Comparison of ENCODE assay signal across 10 cellular contexts in the genomic region with DNA sequence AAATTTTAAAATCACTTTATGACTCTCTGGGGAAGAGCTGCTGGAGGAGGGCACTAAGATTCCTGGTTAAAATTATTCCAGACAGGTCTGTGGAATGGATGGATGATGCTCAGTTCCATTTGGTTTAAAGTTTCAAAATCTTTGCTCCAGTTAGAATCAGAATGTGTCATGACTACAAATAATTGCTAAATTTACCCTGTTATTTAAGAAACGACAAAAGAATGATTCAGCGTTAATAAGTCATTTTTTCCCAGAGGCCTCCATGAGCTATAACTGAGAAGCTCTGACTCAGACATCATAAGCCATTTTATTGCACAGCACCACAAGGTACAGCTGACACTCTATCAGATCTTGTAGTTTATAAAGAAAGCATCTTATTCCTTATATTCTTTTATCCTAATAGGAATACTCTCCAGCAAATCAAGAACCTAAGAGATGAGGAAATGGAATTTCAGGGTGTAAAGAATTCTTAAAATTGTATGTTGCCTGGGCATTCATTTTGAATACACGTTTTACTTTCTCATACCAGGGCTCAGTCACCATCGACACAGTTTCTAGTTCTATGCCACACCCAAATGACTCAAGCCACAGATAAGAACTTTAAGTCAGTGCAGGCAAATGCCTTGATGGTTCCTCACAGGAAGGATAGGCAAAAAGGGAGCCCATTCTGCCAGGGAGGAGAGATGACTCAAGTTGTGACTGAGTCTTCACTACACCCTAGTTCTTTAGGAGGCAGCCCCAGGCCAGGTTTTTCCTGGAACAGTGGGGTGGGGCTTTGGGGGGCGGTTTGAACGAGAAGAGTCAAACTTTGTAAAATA.
A peak's percentile ranks its signal among the peaks of the same experiment; 100 is the strongest.
DNase-seq lines count a peak whose midpoint lies in the region; ATAC-seq and TF ChIP-seq lines count a peak whose summit lies in the region.
"Had no signal": no experiment of that assay in that cellular context is flagged by ENCODE, and none has a peak within 500 bp of the region (broad histone marks: within the 10 kb centered on the region; RNA-seq: fewer than 3 reads in every experiment).

No MANE protein-coding gene starts in this region.

- H3K4me3 Mint-ChIP-seq in Caco-2 (ENCODE audit: unreplicated experiment) (peak overlapping the region; percentile 20), nephron (no peak overlapping the region)
- H3K4me3 Mint-ChIP-seq in activated naive CD4-positive, alpha-beta T cell treated with anti-CD3 and anti-CD28 coated beads, Interleukin-2, amount 10 ng/mL, durations not matched to agents 7 days and 5 days: no peak overlapping the region
- no peak overlapping the region for H3K4me3 Mint-ChIP-seq in activated T-cell treated with anti-CD3 and anti-CD28 coated beads, Interleukin-2, amount 50 U/mL, for 4 hours

- peak overlapping the region; percentile 93 for H3K9ac ChIP-seq in PC-3 (ENCODE audit: low read length)

- peaks cover 16% of the 10 kb centered on the region for H3K4me1 ChIP-seq in Caco-2
- H3K4me1 ChIP-seq in PC-3 (ENCODE audit: insufficient read depth, low read length): peaks cover 45% of the 10 kb centered on the region

- H3K27me3 ChIP-seq in Caco-2 (replicated peaks; ENCODE audit: control insufficient read depth, insufficient read depth, low read length) (no peaks in the 10 kb centered on the region), PC-3 (ENCODE audit: low read length) (no peaks in the 10 kb centered on the region)
- H3K27me3 ChIP-seq: ovary had no signal

- CTCF ChIA-PET in Caco-2 (lab: Charles Lee): no interaction called here
- CTCF ChIA-PET in PC-3 (lab: Charles Lee): interaction anchor here (0.6 to 1.4 kb wide), 4 partner anchors 43 to 595 kb away, joined by 3 to 9 read pairs (median 4); no protein-coding TSS in a partner anchor
- CTCF ChIA-PET in activated naive CD4-positive, alpha-beta T cell treated with anti-CD3 and anti-CD28 coated beads, Interleukin-2, amount 10 ng/mL, durations not matched to agents 7 days and 5 days (lab: Charles Lee): no interaction called here

- peaks cover 9% of the 10 kb centered on the region for H3K4me1 Mint-ChIP-seq in Caco-2 (ENCODE audit: low read depth, unreplicated experiment)
- H3K4me1 Mint-ChIP-seq in nephron: peaks cover 12% of the 10 kb centered on the region
- no peaks in the 10 kb centered on the region for H3K4me1 Mint-ChIP-seq in activated naive CD4-positive, alpha-beta T cell treated with anti-CD3 and anti-CD28 coated beads, Interleukin-2, amount 10 ng/mL, durations not matched to agents 7 days and 5 days
- no peaks in the 10 kb centered on the region for H3K4me1 Mint-ChIP-seq in activated T-cell treated with anti-CD3 and anti-CD28 coated beads, Interleukin-2, amount 50 U/mL, for 4 hours (ENCODE audit: low read depth)

- H3K27ac ChIP-seq in PC-3 (ENCODE audit: low read length): peak overlapping the region; percentile 99
- H3K27ac ChIP-seq: ovary had no signal

- H3K9me3 ChIP-seq in Caco-2: no peaks in the 10 kb centered on the region
- no peaks in the 10 kb centered on the region for H3K9me3 ChIP-seq in PC-3 (ENCODE audit: low read length)
- H3K9me3 ChIP-seq: ovary had no signal

- no peaks in the 10 kb centered on the region for H4K20me1 ChIP-seq in PC-3 (ENCODE audit: low read length)

- H3K36me3 ChIP-seq in Caco-2 (ENCODE audit: control insufficient read depth, insufficient read depth, low read length) (no peaks in the 10 kb centered on the region), PC-3 (ENCODE audit: low read depth, low read length) (peaks cover 8% of the 10 kb centered on the region; the same call in 1 of the 2 replicates)
- H3K36me3 ChIP-seq: ovary had no signal

- H3K4me3 ChIP-seq in Caco-2 (ENCODE audit: low read depth, low read length) (no peak overlapping the region), PC-3 (ENCODE audit: low read length) (peak overlapping the region; percentile 55), epithelial cell of proximal tubule (ENCODE audit: low read depth, low read length) (peak overlapping the region; percentile 2)
- H3K4me3 ChIP-seq: ovary had no signal

- peak; percentile 88 for ATAC-seq in PC-3
- ATAC-seq in GM19452 (IDR thresholded peaks at IDR 0.05; ENCODE audit: unreplicated experiment): no peak
- ATAC-seq in activated T-cell treated with anti-CD3 and anti-CD28 coated beads, Interleukin-2, amount 50 U/mL, for 4 hours: no peak

- no peaks in the 10 kb centered on the region for H3K9me2 ChIP-seq in PC-3 (replicated peaks; ENCODE audit: low read length)

- TF ChIP-seq CTCF in Caco-2 (IDR thresholded peaks at IDR 0.05; ENCODE audit: insufficient read depth in 1 of 2, low read depth in 1 of 2, low read length in 1 of 2, severe bottlenecking in 1 of 2, unreplicated experiment in 1 of 2) (no peak), PC-3 (conservative IDR thresholded peaks at IDR 0.05; ENCODE audit: low read depth, low read length) (no peak), epithelial cell of proximal tubule (conservative IDR thresholded peaks at IDR 0.05; ENCODE audit: low read depth, low read length) (no peak), nephron (IDR thresholded peaks at IDR 0.05; ENCODE audit: unreplicated experiment in 3 of 3) (no peak)

- H3K79me2 ChIP-seq in PC-3 (ENCODE audit: low read length): no peaks in the 10 kb centered on the region

- H3K27me3 Mint-ChIP-seq in Caco-2 (ENCODE audit: insufficient read depth, unreplicated experiment) (no peaks in the 10 kb centered on the region), nephron (ENCODE audit: low read depth) (no peaks in the 10 kb centered on the region)
- no peaks in the 10 kb centered on the region for H3K27me3 Mint-ChIP-seq in activated naive CD4-positive, alpha-beta T cell treated with anti-CD3 and anti-CD28 coated beads, Interleukin-2, amount 10 ng/mL, durations not matched to agents 7 days and 5 days
- no peaks in the 10 kb centered on the region for H3K27me3 Mint-ChIP-seq in activated T-cell treated with anti-CD3 and anti-CD28 coated beads, Interleukin-2, amount 50 U/mL, for 4 hours (ENCODE audit: low read depth)

- peak overlapping the region; percentile 63 for H3K27ac Mint-ChIP-seq in Caco-2 (ENCODE audit: unreplicated experiment)
- peak overlapping the region in 2 of 3 experiments; percentile 29 to 52 for H3K27ac Mint-ChIP-seq in nephron
- H3K27ac Mint-ChIP-seq in activated naive CD4-positive, alpha-beta T cell treated with anti-CD3 and anti-CD28 coated beads, Interleukin-2, amount 10 ng/mL, durations not matched to agents 7 days and 5 days: no peak overlapping the region

- H3K9me3 Mint-ChIP-seq in Caco-2 (ENCODE audit: unreplicated experiment) (no peaks in the 10 kb centered on the region), nephron (no peaks in the 10 kb centered on the region)
- peaks cover 4% of the 10 kb centered on the region for H3K9me3 Mint-ChIP-seq in activated naive CD4-positive, alpha-beta T cell treated with anti-CD3 and anti-CD28 coated beads, Interleukin-2, amount 10 ng/mL, durations not matched to agents 7 days and 5 days
- H3K9me3 Mint-ChIP-seq in activated T-cell treated with anti-CD3 and anti-CD28 coated beads, Interleukin-2, amount 50 U/mL, for 4 hours: peaks cover 16% of the 10 kb centered on the region

- BruUV-seq in Caco-2 (replicated peaks; lab: Mats Ljungman, UMichigan) (no TSS peak), PC-3 (replicated peaks; lab: Mats Ljungman, UMichigan) (TSS peak; percentile 85)

- intact Hi-C loops in Caco-2 (cut with micrococcal nuclease; ENCODE audit: unreplicated experiment): no loop called here
- intact Hi-C loops in PC-3 (cut with micrococcal nuclease): loop anchor here (1.0 to 5.0 kb wide), 13 partner anchors 61 to 1038 kb away; no protein-coding TSS in a partner anchor

- no peaks in the 10 kb centered on the region for H3K36me3 Mint-ChIP-seq in Caco-2 (ENCODE audit: insufficient read depth, unreplicated experiment)
- H3K36me3 Mint-ChIP-seq in nephron (ENCODE audit: low read depth): no peaks in the 10 kb centered on the region
- H3K36me3 Mint-ChIP-seq in activated naive CD4-positive, alpha-beta T cell treated with anti-CD3 and anti-CD28 coated beads, Interleukin-2, amount 10 ng/mL, durations not matched to agents 7 days and 5 days: no peaks in the 10 kb centered on the region
- H3K36me3 Mint-ChIP-seq in activated T-cell treated with anti-CD3 and anti-CD28 coated beads, Interleukin-2, amount 50 U/mL, for 4 hours (ENCODE audit: insufficient read depth): no peaks in the 10 kb centered on the region

- POLR2A ChIA-PET in Caco-2 (lab: Charles Lee) (no interaction called here), PC-3 (lab: Charles Lee; ENCODE audit: unreplicated experiment) (interaction anchor here (0.5 to 0.7 kb wide), 5 partner anchors 52 to 1004 kb away, joined by 3 to 8 read pairs (median 3); no protein-coding TSS in a partner anchor)

- peak overlapping the region; percentile 63 for H2AFZ ChIP-seq in PC-3 (ENCODE audit: low read length)

- peaks cover 23% of the 10 kb centered on the region for H3F3A ChIP-seq in PC-3 (ENCODE audit: low read length, unreplicated experiment)

- peak; percentile 6 to 55 for DNase-seq in Caco-2
- DNase-seq in PC-3: peak; percentile 99
- peak; percentile 85 for DNase-seq in epithelial cell of proximal tubule (ENCODE audit: low read depth)
- DNase-seq in activated naive CD4-positive, alpha-beta T cell treated with anti-CD3 and anti-CD28 coated beads, Interleukin-2, amount 10 ng/mL, durations not matched to agents 7 days and 5 days: no peak
- no peak for DNase-seq in activated T-cell treated with anti-CD3 and anti-CD28 coated beads, Interleukin-2, amount 50 U/mL, for 4 hours
- DNase-seq in DMS53 (lab: John Stamatoyannopoulos, UW): no peak
- DNase-seq: DMS79 treated with DMSO at 0.1 percent for 48 hours, ovary had no signal

- peak overlapping the region; percentile 80 for H3K4me2 ChIP-seq in PC-3 (ENCODE audit: low read length)

Comparison
In these comparisons a context has a peak if more than half of its experiments do, and no peak if none do; other contexts are left out.
1. DNase-seq: peak in Caco-2 (2 of 2), PC-3 (single experiment) and epithelial cell of proximal tubule (single experiment); none in activated naive CD4-positive, alpha-beta T cell treated with anti-CD3 and anti-CD28 coated beads, Interleukin-2, amount 10 ng/mL, durations not matched to agents 7 days and 5 days (single experiment), activated T-cell treated with anti-CD3 and anti-CD28 coated beads, Interleukin-2, amount 50 U/mL, for 4 hours (single experiment) and DMS53 (single experiment).